ENCODE assay signal across 18 cellular contexts in genomic region chr11:17610402-17610894, GRCh38.
DNase-seq lines count a peak whose midpoint lies in the region; ATAC-seq and TF ChIP-seq lines count a peak whose summit lies in the region.
"Had no signal": no experiment of that assay in that cellular context is flagged by ENCODE, and none has a peak within 500 bp of the region (broad histone marks: within the 10 kb centered on the region; RNA-seq: fewer than 3 reads in every experiment).

No MANE protein-coding gene starts in this region.

- 76 to 83% methylated on average over 5 to 10 of the region's 10 CpGs for WGBS in upper lobe of left lung, 2 donors

- no peak overlapping the region for H3K4me3 ChIP-seq in HEK293 (ENCODE audit: low read depth, low read length)
- H3K4me3 ChIP-seq in upper lobe of left lung, result no peak overlapping the region
- H3K4me3 ChIP-seq: GM23248, Peyer's patch had no signal

- CTCF ChIA-PET in activated CD8-positive, alpha-beta T cell treated with anti-CD3 and anti-CD28 coated beads, Interleukin-2, amount 10 ng/mL, durations not matched to agents 7 days and 5 days (lab: Charles Lee), result no interaction called here
- CTCF ChIA-PET in activated CD8-positive, alpha-beta T cell treated with anti-CD3 and anti-CD28 coated beads for 36 hours (lab: Charles Lee), result interaction anchor here (1.1 kb wide), 1 partner anchor 12 kb away, joined by 4 read pairs; no protein-coding TSS in a partner anchor
- CTCF ChIA-PET in HEK293 (lab: Yijun Ruan, JAX), result no interaction called here

- intact Hi-C loops in activated CD8-positive, alpha-beta T cell treated with anti-CD3 and anti-CD28 coated beads for 36 hours (cut with micrococcal nuclease), result no loop called here

- no peak for TF ChIP-seq EP300 in upper lobe of left lung (IDR thresholded peaks at IDR 0.05)

- H3K4me3 Mint-ChIP-seq in activated CD8-positive, alpha-beta T cell treated with anti-CD3 and anti-CD28 coated beads, Interleukin-2, amount 10 ng/mL, durations not matched to agents 7 days and 5 days, result no peak overlapping the region
- H3K4me3 Mint-ChIP-seq in activated CD8-positive, alpha-beta T cell treated with anti-CD3 and anti-CD28 coated beads for 36 hours, result no peak overlapping the region
- H3K4me3 Mint-ChIP-seq: CD4-positive, alpha-beta T cell had no signal

- H3K36me3 ChIP-seq in HEK293 (ENCODE audit: control insufficient read depth in 2 of 2, insufficient read depth in 1 of 2, low read length in 2 of 2), result no peaks in the 10 kb centered on the region
- no peaks in the 10 kb centered on the region for H3K36me3 ChIP-seq in upper lobe of left lung
- H3K36me3 ChIP-seq: Peyer's patch had no signal

- H3K27me3 ChIP-seq in upper lobe of left lung, result no peaks in the 10 kb centered on the region
- H3K27me3 ChIP-seq: Peyer's patch had no signal

- H3K27ac ChIP-seq in HEK293 (ENCODE audit: extremely low read depth, low read depth, low read length) (no peak overlapping the region), upper lobe of left lung (no peak overlapping the region)
- H3K27ac ChIP-seq: GM23248, Peyer's patch had no signal

- H3K9me3 Mint-ChIP-seq in activated CD8-positive, alpha-beta T cell treated with anti-CD3 and anti-CD28 coated beads, Interleukin-2, amount 10 ng/mL, durations not matched to agents 7 days and 5 days (ENCODE audit: insufficient read depth), result no peaks in the 10 kb centered on the region
- H3K9me3 Mint-ChIP-seq in activated CD8-positive, alpha-beta T cell treated with anti-CD3 and anti-CD28 coated beads for 36 hours, result no peaks in the 10 kb centered on the region
- H3K9me3 Mint-ChIP-seq: CD4-positive, alpha-beta T cell had no signal

- TF ChIP-seq CTCF in activated CD8-positive, alpha-beta T cell treated with anti-CD3 and anti-CD28 coated beads for 36 hours (IDR thresholded peaks at IDR 0.05), result no peak
- TF ChIP-seq CTCF in HEK293 (tag by site-specific recombination; IDR thresholded peaks at IDR 0.05), result no peak
- no peak for TF ChIP-seq CTCF in upper lobe of left lung (IDR thresholded peaks at IDR 0.05)

- H3K4me1 Mint-ChIP-seq in activated CD8-positive, alpha-beta T cell treated with anti-CD3 and anti-CD28 coated beads, Interleukin-2, amount 10 ng/mL, durations not matched to agents 7 days and 5 days (ENCODE audit: low read depth), result no peaks in the 10 kb centered on the region
- H3K4me1 Mint-ChIP-seq in activated CD8-positive, alpha-beta T cell treated with anti-CD3 and anti-CD28 coated beads for 36 hours (ENCODE audit: low read depth), result no peaks in the 10 kb centered on the region

- H3K36me3 Mint-ChIP-seq in activated CD8-positive, alpha-beta T cell treated with anti-CD3 and anti-CD28 coated beads, Interleukin-2, amount 10 ng/mL, durations not matched to agents 7 days and 5 days (ENCODE audit: low read depth), result no peaks in the 10 kb centered on the region
- no peaks in the 10 kb centered on the region for H3K36me3 Mint-ChIP-seq in activated CD8-positive, alpha-beta T cell treated with anti-CD3 and anti-CD28 coated beads for 36 hours (ENCODE audit: low read depth)

- H3K27ac Mint-ChIP-seq in activated CD8-positive, alpha-beta T cell treated with anti-CD3 and anti-CD28 coated beads, Interleukin-2, amount 10 ng/mL, durations not matched to agents 7 days and 5 days, result no peak overlapping the region
- no peak overlapping the region for H3K27ac Mint-ChIP-seq in activated CD8-positive, alpha-beta T cell treated with anti-CD3 and anti-CD28 coated beads for 36 hours
- H3K27ac Mint-ChIP-seq: CD4-positive, alpha-beta T cell had no signal

- ATAC-seq in activated CD8-positive, alpha-beta T cell treated with anti-CD3 and anti-CD28 coated beads, Interleukin-2, amount 10 ng/mL, durations not matched to agents 7 days and 5 days, result no peak
- ATAC-seq in activated CD8-positive, alpha-beta T cell treated with anti-CD3 and anti-CD28 coated beads for 36 hours, result no peak
- ATAC-seq in upper lobe of left lung (ENCODE audit: low FRiP score in 2 of 2), result no peak

- H3K4me1 ChIP-seq in HEK293 (ENCODE audit: control insufficient read depth, insufficient read depth, low read length) (no peaks in the 10 kb centered on the region), upper lobe of left lung (no peaks in the 10 kb centered on the region)
- H3K4me1 ChIP-seq: Peyer's patch had no signal

- POLR2A ChIA-PET in activated CD8-positive, alpha-beta T cell treated with anti-CD3 and anti-CD28 coated beads, Interleukin-2, amount 10 ng/mL, durations not matched to agents 7 days and 5 days (lab: Charles Lee), result interaction anchor here (0.6 kb wide), 1 partner anchor 589 kb away, joined by 3 read pairs; no protein-coding TSS in a partner anchor
- POLR2A ChIA-PET in activated CD8-positive, alpha-beta T cell treated with anti-CD3 and anti-CD28 coated beads for 36 hours (lab: Charles Lee), result no interaction called here
- POLR2A ChIA-PET in HEK293 (lab: Yijun Ruan, JAX), result no interaction called here

- no peak for TF ChIP-seq POLR2A in upper lobe of left lung (IDR thresholded peaks at IDR 0.05)

- peaks cover 8% of the 10 kb centered on the region for H3K27me3 Mint-ChIP-seq in activated CD8-positive, alpha-beta T cell treated with anti-CD3 and anti-CD28 coated beads, Interleukin-2, amount 10 ng/mL, durations not matched to agents 7 days and 5 days (ENCODE audit: low read depth)
- peaks cover 3% of the 10 kb centered on the region for H3K27me3 Mint-ChIP-seq in activated CD8-positive, alpha-beta T cell treated with anti-CD3 and anti-CD28 coated beads for 36 hours

- no peaks in the 10 kb centered on the region for H3K9me3 ChIP-seq in HEK293 (ENCODE audit: control insufficient read depth, insufficient read depth, low read depth, low read length)
- H3K9me3 ChIP-seq in upper lobe of left lung, result no peaks in the 10 kb centered on the region
- H3K9me3 ChIP-seq: Peyer's patch had no signal

- peak; percentile 12 for DNase-seq in activated CD8-positive, alpha-beta T cell treated with anti-CD3 and anti-CD28 coated beads, Interleukin-2, amount 10 ng/mL, durations not matched to agents 7 days and 5 days
- no peak for DNase-seq in activated CD8-positive, alpha-beta T cell treated with anti-CD3 and anti-CD28 coated beads for 36 hours
- DNase-seq in mucosa of gallbladder (ENCODE audit: low spot score) (peak; percentile 9), upper lobe of left lung (peak; percentile 19 to 65), kidney tubule cell (ENCODE audit: low spot score) (no peak), AML-193 (lab: John Stamatoyannopoulos, UW) (no peak)
- no peak for DNase-seq in central memory CD4-positive, alpha-beta T cell
- DNase-seq: Calu3; CD4-positive, alpha-beta T cell; DMS79 treated with DMSO at 0.1 percent for 48 hours; GDM1; GM23248; MV-4-11; NCI-H1417 treated with DMSO at 0.1 percent for 48 hours; NCI-H2029 treated with DMSO at 0.1 percent for 48 hours; NCI-H524 had no signal

TF ChIP-seq in HEK293, 187 proteins besides CTCF, POLR2A, EP300 and RAD21:
- TF ChIP-seq ZNF585B (tag by site-specific recombination; IDR thresholded peaks at IDR 0.05) (no peak), ZBTB10 (tag by site-specific recombination; IDR thresholded peaks at IDR 0.05) (no peak), ZNF837 (tag by site-specific recombination; IDR thresholded peaks at IDR 0.05) (no peak), ZNF280D (tag by site-specific recombination; IDR thresholded peaks at IDR 0.05) (no peak), KLF1 (tag by site-specific recombination; IDR thresholded peaks at IDR 0.05) (peak; percentile 45), REPIN1 (tag by site-specific recombination; IDR thresholded peaks at IDR 0.05; ENCODE audit: low read depth) (no peak)
TF ChIP-seq in HEK293: peak in this region for 1.

Comparison
In these comparisons a context has a peak if more than half of its experiments do, and no peak if none do; other contexts are left out.
1. DNase-seq: peak in activated CD8-positive, alpha-beta T cell treated with anti-CD3 and anti-CD28 coated beads, Interleukin-2, amount 10 ng/mL, durations not matched to agents 7 days and 5 days (single experiment), mucosa of gallbladder (single experiment) and upper lobe of left lung (2 of 2); none in activated CD8-positive, alpha-beta T cell treated with anti-CD3 and anti-CD28 coated beads for 36 hours (single experiment), kidney tubule cell (single experiment), AML-193 (0 of 2) and central memory CD4-positive, alpha-beta T cell (single experiment).